In genomic region chr1:68112835-68113243, GRCh38 we compare ENCODE assay signal across 12 cellular contexts.
DNase-seq lines count a peak whose midpoint lies in the region; FAIRE-seq and TF ChIP-seq lines count a peak whose summit lies in the region.
"Had no signal": no experiment of that assay in that cellular context is flagged by ENCODE, and none has a peak within 500 bp of the region (broad histone marks: within the 10 kb centered on the region; RNA-seq: fewer than 3 reads in every experiment).

No MANE protein-coding gene starts in this region.

- H3K27ac ChIP-seq in esophagus muscularis mucosa (replicated peaks in 1 of 4) (peak overlapping the region; percentile 7 to 53 (median 38)), osteoblast (ENCODE audit: low read depth, low read length) (no peak overlapping the region)
- H3K27ac ChIP-seq: WERI-Rb-1 had no signal

- no peaks in the 10 kb centered on the region for H3K9me3 ChIP-seq in esophagus muscularis mucosa
- H3K9me3 ChIP-seq in osteoblast (ENCODE audit: low read depth, low read length): no peaks in the 10 kb centered on the region

- intact Hi-C loops in esophagus muscularis mucosa (cut with DNase I): loop anchor here (1.0 to 5.0 kb wide), 3 partner anchors 111 to 346 kb away; no protein-coding TSS in a partner anchor
- intact Hi-C loops in activated T-helper 1 cell treated with anti-CD3 and anti-CD28 coated beads, Interleukin-12 subunit alpha, Interleukin-12 subunit beta, Interleukin-2, Interleukin-4 antibody, amounts not matched to agents 30 ng/mL and 10 ng/mL and 1 ng/mL, durations not matched to agents 14 hours and 24 hours and 36 hours (cut with micrococcal nuclease): no loop called here

- H3K4me1 Mint-ChIP-seq in activated T-helper 1 cell treated with anti-CD3 and anti-CD28 coated beads, Interleukin-12 subunit alpha, Interleukin-12 subunit beta, Interleukin-2, Interleukin-4 antibody, amounts not matched to agents 30 ng/mL and 10 ng/mL and 1 ng/mL, durations not matched to agents 14 hours and 24 hours and 36 hours (ENCODE audit: low read depth): peaks cover 5% of the 10 kb centered on the region
- no peaks in the 10 kb centered on the region for H3K4me1 Mint-ChIP-seq in activated naive CD4-positive, alpha-beta T cell treated with anti-CD3 and anti-CD28 coated beads, Interleukin-2, amount 10 ng/mL, durations not matched to agents 7 days and 5 days

- H3K27me3 ChIP-seq in esophagus muscularis mucosa: no peaks in the 10 kb centered on the region
- no peaks in the 10 kb centered on the region for H3K27me3 ChIP-seq in osteoblast (ENCODE audit: insufficient read depth, low read length)

- TF ChIP-seq CTCF in esophagus muscularis mucosa (IDR thresholded peaks at IDR 0.05) (no peak), osteoblast (IDR thresholded peaks at IDR 0.05; ENCODE audit: extremely low read depth, low read depth, low read length) (no peak)

- no peak overlapping the region for H3K4me3 Mint-ChIP-seq in activated T-helper 1 cell treated with anti-CD3 and anti-CD28 coated beads, Interleukin-12 subunit alpha, Interleukin-12 subunit beta, Interleukin-2, Interleukin-4 antibody, amounts not matched to agents 30 ng/mL and 10 ng/mL and 1 ng/mL, durations not matched to agents 14 hours and 24 hours and 36 hours
- no peak overlapping the region for H3K4me3 Mint-ChIP-seq in activated naive CD4-positive, alpha-beta T cell treated with anti-CD3 and anti-CD28 coated beads, Interleukin-2, amount 10 ng/mL, durations not matched to agents 7 days and 5 days

- CTCF ChIA-PET in activated naive CD4-positive, alpha-beta T cell treated with anti-CD3 and anti-CD28 coated beads, Interleukin-2, amount 10 ng/mL, durations not matched to agents 7 days and 5 days (lab: Charles Lee): no interaction called here

- no peak for TF ChIP-seq EP300 in esophagus muscularis mucosa (IDR thresholded peaks at IDR 0.05)

- peaks cover 8% of the 10 kb centered on the region for H3K27me3 Mint-ChIP-seq in activated T-helper 1 cell treated with anti-CD3 and anti-CD28 coated beads, Interleukin-12 subunit alpha, Interleukin-12 subunit beta, Interleukin-2, Interleukin-4 antibody, amounts not matched to agents 30 ng/mL and 10 ng/mL and 1 ng/mL, durations not matched to agents 14 hours and 24 hours and 36 hours (ENCODE audit: insufficient read depth)
- H3K27me3 Mint-ChIP-seq in activated naive CD4-positive, alpha-beta T cell treated with anti-CD3 and anti-CD28 coated beads, Interleukin-2, amount 10 ng/mL, durations not matched to agents 7 days and 5 days: peaks cover 9% of the 10 kb centered on the region

- no peak for TF ChIP-seq POLR2A in esophagus muscularis mucosa (IDR thresholded peaks at IDR 0.05; ENCODE audit: low read depth)

- peak; percentile 97 for DNase-seq in ELR (ENCODE audit: low read depth)
- DNase-seq in RCC 7860 (ENCODE audit: low spot score): peak; percentile 82
- peak; percentile 91 for DNase-seq in esophagus muscularis mucosa (ENCODE audit: extremely low spot score)
- no peak for DNase-seq in osteoblast (ENCODE audit: insufficient read length, low spot score, missing footprints)
- DNase-seq in NCI-H1436 (lab: John Stamatoyannopoulos, UW): no peak
- no peak for DNase-seq in activated T-helper 1 cell treated with anti-CD3 and anti-CD28 coated beads, Interleukin-12 subunit alpha, Interleukin-12 subunit beta, Interleukin-2, Interleukin-4 antibody, amounts not matched to agents 30 ng/mL and 10 ng/mL and 1 ng/mL, durations not matched to agents 14 hours and 24 hours and 36 hours (ENCODE audit: low spot score)
- no peak for DNase-seq in activated effector memory CD4-positive, alpha-beta T cell treated with Interleukin-2 at 50 U/mL for 16 hours
- DNase-seq in activated naive CD4-positive, alpha-beta T cell treated with anti-CD3 and anti-CD28 coated beads, Interleukin-2, amount 10 ng/mL, durations not matched to agents 7 days and 5 days: no peak
- DNase-seq: activated naive CD4-positive, alpha-beta T cell treated with anti-CD3 and anti-CD28 coated beads, Interleukin-2, amount 50 U/mL, for 16 hours; GDM1; NCI-H774; WERI-Rb-1 had no signal

- H3K27ac Mint-ChIP-seq in activated T-helper 1 cell treated with anti-CD3 and anti-CD28 coated beads, Interleukin-12 subunit alpha, Interleukin-12 subunit beta, Interleukin-2, Interleukin-4 antibody, amounts not matched to agents 30 ng/mL and 10 ng/mL and 1 ng/mL, durations not matched to agents 14 hours and 24 hours and 36 hours: no peak overlapping the region
- no peak overlapping the region for H3K27ac Mint-ChIP-seq in activated naive CD4-positive, alpha-beta T cell treated with anti-CD3 and anti-CD28 coated beads, Interleukin-2, amount 10 ng/mL, durations not matched to agents 7 days and 5 days

- H3K36me3 ChIP-seq in esophagus muscularis mucosa: no peaks in the 10 kb centered on the region
- H3K36me3 ChIP-seq in osteoblast (ENCODE audit: insufficient read depth, low read length): no peaks in the 10 kb centered on the region
- H3K36me3 ChIP-seq: WERI-Rb-1 had no signal

- H3K4me3 ChIP-seq in esophagus muscularis mucosa (no peak overlapping the region), osteoblast (ENCODE audit: insufficient read depth, low read length) (no peak overlapping the region)

- H2AFZ ChIP-seq in osteoblast (ENCODE audit: low read length): no peak overlapping the region

- H3K79me2 ChIP-seq in osteoblast (ENCODE audit: insufficient read depth, low read length): no peaks in the 10 kb centered on the region

- H3K9me3 Mint-ChIP-seq in activated T-helper 1 cell treated with anti-CD3 and anti-CD28 coated beads, Interleukin-12 subunit alpha, Interleukin-12 subunit beta, Interleukin-2, Interleukin-4 antibody, amounts not matched to agents 30 ng/mL and 10 ng/mL and 1 ng/mL, durations not matched to agents 14 hours and 24 hours and 36 hours: no peaks in the 10 kb centered on the region
- no peaks in the 10 kb centered on the region for H3K9me3 Mint-ChIP-seq in activated naive CD4-positive, alpha-beta T cell treated with anti-CD3 and anti-CD28 coated beads, Interleukin-2, amount 10 ng/mL, durations not matched to agents 7 days and 5 days

- H3K36me3 Mint-ChIP-seq in activated T-helper 1 cell treated with anti-CD3 and anti-CD28 coated beads, Interleukin-12 subunit alpha, Interleukin-12 subunit beta, Interleukin-2, Interleukin-4 antibody, amounts not matched to agents 30 ng/mL and 10 ng/mL and 1 ng/mL, durations not matched to agents 14 hours and 24 hours and 36 hours (ENCODE audit: low read depth): no peaks in the 10 kb centered on the region
- no peaks in the 10 kb centered on the region for H3K36me3 Mint-ChIP-seq in activated naive CD4-positive, alpha-beta T cell treated with anti-CD3 and anti-CD28 coated beads, Interleukin-2, amount 10 ng/mL, durations not matched to agents 7 days and 5 days

- peak; percentile 55 for FAIRE-seq in RCC 7860 (lab: Jason Lieb, UNC)

- H3K4me1 ChIP-seq in esophagus muscularis mucosa: peaks cover 20 to 44% (median 35%) of the 10 kb centered on the region in 4 donors
- peaks cover 29% of the 10 kb centered on the region for H3K4me1 ChIP-seq in osteoblast (ENCODE audit: insufficient read depth, low read length)

- WGBS in esophagus muscularis mucosa: 28% methylated on average over 7 of the region's 7 CpGs

- no peaks in the 10 kb centered on the region for H4K20me1 ChIP-seq in osteoblast (ENCODE audit: insufficient read depth, low read length)

- peak overlapping the region; percentile 43 for H3K4me2 ChIP-seq in osteoblast (ENCODE audit: insufficient read depth, low read length)

Comparison
In these comparisons a context has a peak if more than half of its experiments do, and no peak if none do; other contexts are left out.
1. DNase-seq: peak in ELR (single experiment), RCC 7860 (single experiment) and esophagus muscularis mucosa (single experiment); none in osteoblast (single experiment), NCI-H1436 (single experiment), activated T-helper 1 cell treated with anti-CD3 and anti-CD28 coated beads, Interleukin-12 subunit alpha, Interleukin-12 subunit beta, Interleukin-2, Interleukin-4 antibody, amounts not matched to agents 30 ng/mL and 10 ng/mL and 1 ng/mL, durations not matched to agents 14 hours and 24 hours and 36 hours (single experiment), activated effector memory CD4-positive, alpha-beta T cell treated with Interleukin-2 at 50 U/mL for 16 hours (single experiment) and activated naive CD4-positive, alpha-beta T cell treated with anti-CD3 and anti-CD28 coated beads, Interleukin-2, amount 10 ng/mL, durations not matched to agents 7 days and 5 days (single experiment).